Comparison of ENCODE assay signal across 8 cellular contexts in the genomic region with DNA sequence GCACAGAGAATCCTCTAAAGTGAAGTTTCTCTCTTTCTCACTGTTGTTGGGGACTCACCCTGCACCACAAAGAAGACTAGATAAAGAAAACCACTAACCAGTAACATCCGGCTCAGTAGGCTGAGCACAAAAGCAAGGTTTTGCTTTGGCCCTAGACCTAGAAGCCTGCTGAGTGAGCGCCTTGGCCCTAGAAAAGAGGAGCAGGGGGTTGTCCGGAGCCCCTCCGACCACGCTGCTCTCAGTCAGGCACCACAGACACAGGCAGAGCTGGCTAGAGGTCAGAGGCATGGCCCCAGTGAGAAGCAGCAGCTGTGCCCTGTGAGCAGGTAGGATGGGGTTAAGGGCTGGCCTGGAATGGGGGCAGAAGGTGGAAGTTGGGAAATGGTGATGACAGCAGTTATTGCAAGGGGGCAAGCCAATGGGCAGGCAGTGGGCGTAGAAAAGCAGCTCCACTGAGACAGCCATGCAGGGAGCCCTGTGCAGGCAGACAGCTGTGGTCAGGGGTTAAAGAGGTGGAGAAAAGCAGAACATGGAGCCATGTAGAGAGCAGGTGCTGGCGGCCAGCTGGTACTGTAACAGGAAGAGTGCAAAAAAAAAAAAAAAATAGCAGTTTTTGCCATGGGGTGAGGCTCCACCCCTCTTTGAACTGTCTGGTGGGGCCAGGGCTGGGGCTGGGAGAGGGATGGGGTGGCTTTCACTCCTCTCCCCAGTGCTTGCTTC. TPM values are rescaled to one million over a fixed set of nuclear protein-coding genes. Genes with fewer than 3 reads are reported as not detected.
DNase-seq lines count a peak whose midpoint lies in the region; ATAC-seq and TF ChIP-seq lines count a peak whose summit lies in the region.

No MANE protein-coding gene starts in this region.

- H3K27me3 ChIP-seq in CD4-positive, alpha-beta T cell (ENCODE audit: control insufficient read depth, insufficient read depth, low read length), result no peaks in the 10 kb centered on the region
- peaks cover 0 to 6% of the 10 kb centered on the region in 2 experiments for H3K27me3 ChIP-seq in mesenchymal stem cell (ENCODE audit: control insufficient read depth in 1 of 2, insufficient read depth in 1 of 2, low read length in 2 of 2)

- H2AFZ ChIP-seq in mesenchymal stem cell (ENCODE audit: low read depth, low read length), result no peak overlapping the region

- peak; percentile 28 to 50 (median 35) for DNase-seq in CD4-positive, alpha-beta T cell
- peak; percentile 70 for DNase-seq in T-helper 2 cell treated with Interferon-gamma antibody and Interleukin-4, amounts not matched to agents 5 μg/mL and 100 μg/mL, for 36 hours (ENCODE audit: low spot score)
- DNase-seq in effector CD8-positive, alpha-beta T cell (lab: John Stamatoyannopoulos, UW), result peak; percentile 19
- DNase-seq in stimulated activated naive CD4-positive, alpha-beta T cell treated with Interleukin-2 at 50 U/mL for 16 hours (lab: John Stamatoyannopoulos, UW), result peak; percentile 25
- DNase-seq in RWPE1 (ENCODE audit: low spot score) (no peak), mesenchymal stem cell (no peak)

- H2BK5ac ChIP-seq in mesenchymal stem cell (ENCODE audit: low read depth, low read length, poor library complexity, severe bottlenecking), result no peak overlapping the region

- no peak overlapping the region for H3K4me2 ChIP-seq in mesenchymal stem cell (ENCODE audit: low read length, poor library complexity, severe bottlenecking)

- H3K14ac ChIP-seq in mesenchymal stem cell (ENCODE audit: low read length in 2 of 2), result peak overlapping the region in 1 of 2 experiments; percentile 51

- CTCF ChIA-PET in CD4-positive, alpha-beta T cell (lab: Charles Lee), result interaction anchor here (0.7 to 1.7 kb wide), 5 partner anchors 8 to 487 kb away, joined by 3 to 9 read pairs (median 4); a partner anchor contains a TSS
- CTCF ChIA-PET in RWPE1 (lab: Yijun Ruan, JAX), result interaction anchor here (0.5 kb wide), 1 partner anchor 250 kb away, joined by 3 read pairs; no protein-coding TSS in a partner anchor

- ATAC-seq in CD4-positive, alpha-beta T cell (ENCODE audit: poor library complexity), result peak; percentile 82
- peak; percentile 76 for ATAC-seq in GM19372 (IDR thresholded peaks at IDR 0.05; ENCODE audit: low read depth, unreplicated experiment)
- peak; percentile 90 for ATAC-seq in HG03378 (IDR thresholded peaks at IDR 0.05; ENCODE audit: unreplicated experiment)

- H2BK12ac ChIP-seq in mesenchymal stem cell (ENCODE audit: low read length in 2 of 2), result no peak overlapping the region

- peaks cover 10% of the 10 kb centered on the region for H3K27me3 Mint-ChIP-seq in CD4-positive, alpha-beta T cell
- peaks cover 39% of the 10 kb centered on the region for H3K27me3 Mint-ChIP-seq in T-helper 2 cell treated with Interferon-gamma antibody and Interleukin-4, amounts not matched to agents 5 μg/mL and 100 μg/mL, for 36 hours (ENCODE audit: low read depth)

- no peak overlapping the region for H4K91ac ChIP-seq in mesenchymal stem cell (ENCODE audit: low read length)

- no peak overlapping the region for H2BK15ac ChIP-seq in mesenchymal stem cell (ENCODE audit: low read depth, poor library complexity, severe bottlenecking)

- POLR2A ChIA-PET in CD4-positive, alpha-beta T cell (lab: Charles Lee), result interaction anchor here (0.6 to 4.8 kb wide), 13 partner anchors 9 to 386 kb away, joined by 3 to 73 read pairs (median 4); no protein-coding TSS in a partner anchor
- POLR2A ChIA-PET in RWPE1 (lab: Yijun Ruan, JAX; ENCODE audit: low non-redundant PET), result no interaction called here

- no peak overlapping the region for H2AK5ac ChIP-seq in mesenchymal stem cell (ENCODE audit: low read length, severe bottlenecking)

- H3K36me3 Mint-ChIP-seq in CD4-positive, alpha-beta T cell (ENCODE audit: low read depth), result no peaks in the 10 kb centered on the region
- H3K36me3 Mint-ChIP-seq in T-helper 2 cell treated with Interferon-gamma antibody and Interleukin-4, amounts not matched to agents 5 μg/mL and 100 μg/mL, for 36 hours (ENCODE audit: low read depth), result peaks cover 5% of the 10 kb centered on the region

- peaks cover 19% of the 10 kb centered on the region for H3K4me1 ChIP-seq in mesenchymal stem cell (ENCODE audit: control insufficient read depth, insufficient read depth, low read depth, low read length)

- H3K23ac ChIP-seq in mesenchymal stem cell (ENCODE audit: low read length in 2 of 2), result peak overlapping the region in 1 of 2 experiments; percentile 16

- H4K8ac ChIP-seq in mesenchymal stem cell (ENCODE audit: low read length), result no peak overlapping the region

- H3K4me3 ChIP-seq in mesenchymal stem cell (ENCODE audit: insufficient read depth in 1 of 2, low read depth in 1 of 2, low read length in 2 of 2), result no peak overlapping the region

- no peak overlapping the region for H3K4ac ChIP-seq in mesenchymal stem cell (ENCODE audit: low read depth in 1 of 2, low read length in 2 of 2)

- peak overlapping the region; percentile 57 for H3K27ac ChIP-seq in CD4-positive, alpha-beta T cell (ENCODE audit: low read depth, low read length)
- H3K27ac ChIP-seq in RWPE1, result no peak overlapping the region
- H3K27ac ChIP-seq in mesenchymal stem cell (ENCODE audit: low read length, poor library complexity, severe bottlenecking), result no peak overlapping the region

- no peak overlapping the region for H2BK120ac ChIP-seq in mesenchymal stem cell (ENCODE audit: low read depth, low read length)

- no peaks in the 10 kb centered on the region for H3K36me3 ChIP-seq in mesenchymal stem cell (ENCODE audit: control insufficient read depth in 1 of 2, insufficient read depth in 2 of 2, low read depth in 1 of 2, low read length in 2 of 2)

- WGBS in mesenchymal stem cell, result 86% methylated on average over 7 of the region's 7 CpGs

- H3K4me1 Mint-ChIP-seq in CD4-positive, alpha-beta T cell (ENCODE audit: low read depth), result peaks cover 78% of the 10 kb centered on the region
- H3K4me1 Mint-ChIP-seq in T-helper 2 cell treated with Interferon-gamma antibody and Interleukin-4, amounts not matched to agents 5 μg/mL and 100 μg/mL, for 36 hours (ENCODE audit: low read depth), result peaks cover 62% of the 10 kb centered on the region

- H3K9me3 Mint-ChIP-seq in CD4-positive, alpha-beta T cell, result no peaks in the 10 kb centered on the region
- H3K9me3 Mint-ChIP-seq in T-helper 2 cell treated with Interferon-gamma antibody and Interleukin-4, amounts not matched to agents 5 μg/mL and 100 μg/mL, for 36 hours, result no peaks in the 10 kb centered on the region

- intact Hi-C loops in CD4-positive, alpha-beta T cell (cut with DNase I, micrococcal nuclease), result loop anchor here (1.0 to 10.0 kb wide), 4 partner anchors 17 to 558 kb away; no protein-coding TSS in a partner anchor

- no peak for TF ChIP-seq CTCF in CD4-positive, alpha-beta T cell (IDR thresholded peaks at IDR 0.05)
- no peak for TF ChIP-seq CTCF in RWPE1 (conservative IDR thresholded peaks at IDR 0.05; ENCODE audit: low read depth)

- H3K4me3 Mint-ChIP-seq in CD4-positive, alpha-beta T cell, result peak overlapping the region; percentile 84
- peak overlapping the region; percentile 92 for H3K4me3 Mint-ChIP-seq in T-helper 2 cell treated with Interferon-gamma antibody and Interleukin-4, amounts not matched to agents 5 μg/mL and 100 μg/mL, for 36 hours

- H3K18ac ChIP-seq in mesenchymal stem cell (ENCODE audit: low read depth in 1 of 2, low read length in 2 of 2), result peak overlapping the region in 1 of 2 experiments; percentile 44

- no peaks in the 10 kb centered on the region for H3K79me1 ChIP-seq in mesenchymal stem cell (replicated peaks; ENCODE audit: low read length, poor library complexity, severe bottlenecking)

- no peaks in the 10 kb centered on the region for H3K9me3 ChIP-seq in CD4-positive, alpha-beta T cell (ENCODE audit: control insufficient read depth, low read length)
- H3K9me3 ChIP-seq in mesenchymal stem cell (ENCODE audit: control insufficient read depth, low read length), result no peaks in the 10 kb centered on the region

- no peak overlapping the region for H3K9ac ChIP-seq in mesenchymal stem cell (ENCODE audit: low read length)

- H3K27ac Mint-ChIP-seq in CD4-positive, alpha-beta T cell, result peak overlapping the region; percentile 92
- H3K27ac Mint-ChIP-seq in T-helper 2 cell treated with Interferon-gamma antibody and Interleukin-4, amounts not matched to agents 5 μg/mL and 100 μg/mL, for 36 hours, result peak overlapping the region; percentile 95

RNA-seq across cellular contexts. Expression of gene SLC14A1, which starts 36.9 kb away (rescaled TPM):
- 1 to 10 TPM; 5.2 to 5.3 TPM for total RNA-seq in CD4-positive, alpha-beta T cell
- 1.1 TPM for polyA plus RNA-seq in mesenchymal stem cell (2013, experiment 1 of 2)
- polyA plus RNA-seq in mesenchymal stem cell (2013, experiment 2 of 2), result 1.3 TPM

Comparison
In these comparisons a context has a peak if more than half of its experiments do, and no peak if none do; other contexts are left out.
1. DNase-seq: peak in CD4-positive, alpha-beta T cell (10 of 10), T-helper 2 cell treated with Interferon-gamma antibody and Interleukin-4, amounts not matched to agents 5 μg/mL and 100 μg/mL, for 36 hours (single experiment), effector CD8-positive, alpha-beta T cell (single experiment) and stimulated activated naive CD4-positive, alpha-beta T cell treated with Interleukin-2 at 50 U/mL for 16 hours (single experiment); none in RWPE1 (single experiment) and mesenchymal stem cell (single experiment).
2. Peak in every context shown above with its lines, with median percentiles within 50 percentile points of each other: ATAC-seq.